39 cellular contexts compared by ENCODE assay signal in genomic region chr20:963795-964194, GRCh38. TPM values are rescaled to one million over a fixed set of nuclear protein-coding genes. Genes with fewer than 3 reads are reported as not detected.
"Had no signal": no experiment of that assay in that cellular context is flagged by ENCODE, and none has a peak within 500 bp of the region (broad histone marks: within the 10 kb centered on the region; RNA-seq: fewer than 3 reads in every experiment).

No MANE protein-coding gene starts in this region.

- DNase-seq: Karpas-422, Kasumi-1, MG63, MM.1S, MV-4-11, NCI-H1048, NCI-H1092, NCI-H1092 treated with DMSO at 0.1 percent for 48 hours, NCI-H1105, NCI-H1105 treated with DMSO at 0.1 percent for 48 hours, NCI-H1417, NCI-H1417 treated with DMSO at 0.1 percent for 48 hours, NCI-H1436, NCI-H1436 treated with DMSO at 0.1 percent for 48 hours, NCI-H146, NCI-H1694, NCI-H1694 treated with DMSO at 0.1 percent for 48 hours, NCI-H187, NCI-H187 treated with DMSO at 0.1 percent for 48 hours, NCI-H1930, NCI-H2029, NCI-H2029 treated with DMSO at 0.1 percent for 48 hours, NCI-H2081, NCI-H2081 treated with DMSO at 0.1 percent for 48 hours, NCI-H2107, NCI-H2171, NCI-H2171 treated with DMSO at 0.1 percent for 48 hours, NCI-H2227 treated with DMSO at 0.1 percent for 48 hours, NCI-H226, NCI-H345, NCI-H446, NCI-H446 treated with DMSO at 0.1 percent for 48 hours, NCI-H510A, NCI-H510A treated with DMSO at 0.1 percent for 48 hours had no signal

- H3K9ac ChIP-seq: KMS-11 had no signal

- H3K27ac ChIP-seq: KMS-11 had no signal

- H3K4me3 ChIP-seq: MG63 had no signal

- H3K9me3 ChIP-seq: MG63 had no signal

- H3K27me3 ChIP-seq: MG63 had no signal

- H3K4me2 ChIP-seq: KMS-11 had no signal

- H3K36me3 ChIP-seq: MG63 had no signal

RNA-seq across cellular contexts. Expression of gene RSPO4, which starts 38.3 kb away (rescaled TPM):
- total RNA-seq: LHCN-M2, M059J, MCF 10A, NCI-H460 had no signal

RNA-seq across cellular contexts. Expression of gene ANGPT4, which starts 47.7 kb away (rescaled TPM):
- total RNA-seq: LHCN-M2, M059J, MCF 10A, NCI-H460 had no signal
